25 cellular contexts compared by ENCODE assay signal in the genomic region with DNA sequence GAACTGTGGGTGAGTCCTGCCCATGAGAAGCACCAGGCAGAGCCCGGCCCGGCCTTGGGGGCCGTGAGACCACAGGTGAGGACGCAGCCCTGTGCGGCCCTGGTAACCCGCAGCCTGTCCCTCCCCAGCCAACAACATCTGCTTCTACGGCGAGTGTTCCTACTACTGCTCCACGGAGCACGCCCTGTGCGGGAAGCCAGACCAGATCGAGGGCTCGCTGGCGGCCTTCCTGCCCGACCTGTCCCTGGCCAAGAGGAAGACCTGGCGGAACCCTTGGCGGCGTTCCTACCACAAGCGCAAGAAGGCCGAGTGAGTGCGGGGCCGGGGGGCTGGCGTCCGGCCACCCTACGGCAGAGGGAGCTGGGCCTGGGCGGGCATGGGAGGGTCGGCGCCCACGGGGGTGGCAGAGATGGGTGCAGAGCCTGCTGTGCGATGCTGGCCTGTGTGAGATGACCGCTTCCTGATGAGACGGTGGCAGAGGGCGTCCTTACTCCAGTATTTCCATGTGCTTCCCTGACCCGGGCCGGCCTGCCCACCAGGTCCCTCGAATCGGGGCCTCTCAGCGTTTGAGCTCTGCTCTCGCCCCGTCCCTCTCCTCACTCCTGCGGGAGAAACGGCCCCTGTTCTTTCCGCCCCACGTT. TPM values are rescaled to one million over a fixed set of nuclear protein-coding genes. Genes with fewer than 3 reads are reported as not detected.
"Had no signal": no experiment of that assay in that cellular context is flagged by ENCODE, and none has a peak within 500 bp of the region (broad histone marks: within the 10 kb centered on the region; RNA-seq: fewer than 3 reads in every experiment).

No MANE protein-coding gene starts in this region.

- H3K4me3 ChIP-seq: ascending aorta, body of pancreas had no signal

- H3K9me3 ChIP-seq: ascending aorta, body of pancreas had no signal

- H3K4me3 Mint-ChIP-seq: activated B cell treated with CpG ODN at 0.5 μM for 24 hours; activated CD4-positive, alpha-beta T cell treated with anti-CD3 and anti-CD28 coated beads, Interleukin-2, amount 10 ng/mL, durations not matched to agents 24 days and 14 days; activated CD8-positive, alpha-beta memory T cell treated with anti-CD3 and anti-CD28 coated beads, Interleukin-2, amount 10 ng/mL, durations not matched to agents 7 days and 5 days; activated naive CD4-positive, alpha-beta T cell treated with anti-CD3 and anti-CD28 coated beads, Interleukin-2, amount 50 U/mL, for 24 hours; activated T-cell treated with anti-CD3 and anti-CD28 coated beads, Interleukin-2, amount 50 U/mL, for 24 hours; activated T-helper 1 cell treated with anti-CD3 and anti-CD28 coated beads, Interleukin-12 subunit alpha, Interleukin-12 subunit beta, Interleukin-2, Interleukin-4 antibody, amounts not matched to agents 30 ng/mL and 10 ng/mL and 1 ng/mL, durations not matched to agents 14 hours and 24 hours and 36 hours had no signal

- H3K9me3 Mint-ChIP-seq: activated B cell treated with CpG ODN at 0.5 μM for 24 hours; activated CD4-positive, alpha-beta T cell treated with anti-CD3 and anti-CD28 coated beads, Interleukin-2, amount 10 ng/mL, durations not matched to agents 24 days and 14 days; activated naive CD4-positive, alpha-beta T cell treated with anti-CD3 and anti-CD28 coated beads, Interleukin-2, amount 50 U/mL, for 24 hours; activated T-cell treated with anti-CD3 and anti-CD28 coated beads, Interleukin-2, amount 50 U/mL, for 24 hours; activated T-helper 1 cell treated with anti-CD3 and anti-CD28 coated beads, Interleukin-12 subunit alpha, Interleukin-12 subunit beta, Interleukin-2, Interleukin-4 antibody, amounts not matched to agents 30 ng/mL and 10 ng/mL and 1 ng/mL, durations not matched to agents 14 hours and 24 hours and 36 hours had no signal

- H3K27me3 Mint-ChIP-seq: activated B cell treated with CpG ODN at 0.5 μM for 24 hours; activated CD4-positive, alpha-beta T cell treated with anti-CD3 and anti-CD28 coated beads, Interleukin-2, amount 10 ng/mL, durations not matched to agents 24 days and 14 days; activated CD8-positive, alpha-beta memory T cell treated with anti-CD3 and anti-CD28 coated beads, Interleukin-2, amount 10 ng/mL, durations not matched to agents 7 days and 5 days; activated naive CD4-positive, alpha-beta T cell treated with anti-CD3 and anti-CD28 coated beads, Interleukin-2, amount 50 U/mL, for 24 hours; activated T-cell treated with anti-CD3 and anti-CD28 coated beads, Interleukin-2, amount 50 U/mL, for 24 hours had no signal

- DNase-seq: activated B cell treated with CpG ODN at 0.5 μM for 24 hours; activated CD4-positive, alpha-beta T cell treated with anti-CD3 and anti-CD28 coated beads for 1 hour; activated CD4-positive, alpha-beta T cell treated with anti-CD3 and anti-CD28 coated beads, Interleukin-2, amount 10 ng/mL, durations not matched to agents 24 days and 14 days; activated CD4-positive, alpha-beta T cell treated with anti-CD3 and anti-CD28 coated beads, Interleukin-2, amount 50 U/mL, for 48 hours; activated CD8-positive, alpha-beta memory T cell treated with anti-CD3 and anti-CD28 coated beads, Interleukin-2, amount 10 ng/mL, durations not matched to agents 7 days and 5 days; activated effector memory CD4-positive, alpha-beta T cell treated with Interleukin-2 at 50 U/mL for 16 hours; activated naive CD4-positive, alpha-beta T cell; activated T-cell treated with anti-CD3 and anti-CD28 coated beads, Interleukin-2, amount 50 U/mL, for 24 hours; body of pancreas; KG1; NCI-H1048; NCI-H146; NCI-H187 treated with DMSO at 0.1 percent for 48 hours; NCI-H2081 treated with DMSO at 0.1 percent for 48 hours; NCI-H446; NCI-H524; SIG-M5; T-helper 2 cell; T1000 had no signal

- ATAC-seq: activated CD8-positive, alpha-beta memory T cell treated with anti-CD3 and anti-CD28 coated beads, Interleukin-2, amount 10 ng/mL, durations not matched to agents 7 days and 5 days; body of pancreas had no signal

- H3K27me3 ChIP-seq: ascending aorta, body of pancreas had no signal

- H3K36me3 Mint-ChIP-seq: activated CD8-positive, alpha-beta memory T cell treated with anti-CD3 and anti-CD28 coated beads, Interleukin-2, amount 10 ng/mL, durations not matched to agents 7 days and 5 days; activated naive CD4-positive, alpha-beta T cell treated with anti-CD3 and anti-CD28 coated beads, Interleukin-2, amount 50 U/mL, for 24 hours had no signal

- H3K4me1 Mint-ChIP-seq: activated B cell treated with CpG ODN at 0.5 μM for 24 hours; activated CD4-positive, alpha-beta T cell treated with anti-CD3 and anti-CD28 coated beads, Interleukin-2, amount 10 ng/mL, durations not matched to agents 24 days and 14 days; activated CD8-positive, alpha-beta memory T cell treated with anti-CD3 and anti-CD28 coated beads, Interleukin-2, amount 10 ng/mL, durations not matched to agents 7 days and 5 days; activated naive CD4-positive, alpha-beta T cell treated with anti-CD3 and anti-CD28 coated beads, Interleukin-2, amount 50 U/mL, for 24 hours had no signal

- H3K27ac Mint-ChIP-seq: activated B cell treated with CpG ODN at 0.5 μM for 24 hours; activated CD4-positive, alpha-beta T cell treated with anti-CD3 and anti-CD28 coated beads, Interleukin-2, amount 10 ng/mL, durations not matched to agents 24 days and 14 days; activated CD8-positive, alpha-beta memory T cell treated with anti-CD3 and anti-CD28 coated beads, Interleukin-2, amount 10 ng/mL, durations not matched to agents 7 days and 5 days; activated naive CD4-positive, alpha-beta T cell treated with anti-CD3 and anti-CD28 coated beads, Interleukin-2, amount 50 U/mL, for 24 hours; activated T-cell treated with anti-CD3 and anti-CD28 coated beads, Interleukin-2, amount 50 U/mL, for 24 hours; activated T-helper 1 cell treated with anti-CD3 and anti-CD28 coated beads, Interleukin-12 subunit alpha, Interleukin-12 subunit beta, Interleukin-2, Interleukin-4 antibody, amounts not matched to agents 30 ng/mL and 10 ng/mL and 1 ng/mL, durations not matched to agents 14 hours and 24 hours and 36 hours had no signal

- H3K4me1 ChIP-seq: ascending aorta, body of pancreas had no signal

- H3K27ac ChIP-seq: ascending aorta, body of pancreas had no signal

RNA-seq across cellular contexts. Expression of a gene that starts 34.1 kb away (rescaled TPM):
- total RNA-seq: activated B cell treated with CpG ODN at 0.5 μM for 24 hours; activated CD4-positive, alpha-beta T cell treated with anti-CD3 and anti-CD28 coated beads, Interleukin-2, amount 10 ng/mL, durations not matched to agents 24 days and 14 days; activated CD8-positive, alpha-beta memory T cell treated with anti-CD3 and anti-CD28 coated beads, Interleukin-2, amount 10 ng/mL, durations not matched to agents 7 days and 5 days; activated T-helper 1 cell treated with anti-CD3 and anti-CD28 coated beads, Interleukin-12 subunit alpha, Interleukin-12 subunit beta, Interleukin-2, Interleukin-4 antibody, amounts not matched to agents 30 ng/mL and 10 ng/mL and 1 ng/mL, durations not matched to agents 14 hours and 24 hours and 36 hours; ascending aorta; body of pancreas; bronchial epithelial cell; LHCN-M2; M059J had no signal
